18 cellular contexts compared by ENCODE assay signal in genomic region chr5:174420651-174421407, GRCh38.
DNase-seq lines count a peak whose midpoint lies in the region; ATAC-seq and TF ChIP-seq lines count a peak whose summit lies in the region.
"Had no signal": no experiment of that assay in that cellular context is flagged by ENCODE, and none has a peak within 500 bp of the region (broad histone marks: within the 10 kb centered on the region; RNA-seq: fewer than 3 reads in every experiment).

No MANE protein-coding gene starts in this region.

- H2AK5ac ChIP-seq in trophoblast cell (ENCODE audit: low read length): peak overlapping the region; percentile 57

- H3K4ac ChIP-seq in trophoblast cell (ENCODE audit: low read depth, low read length): peak overlapping the region; percentile 19

- H3K14ac ChIP-seq in trophoblast cell (ENCODE audit: low read length): peak overlapping the region; percentile 72

- H3K23ac ChIP-seq in trophoblast cell (ENCODE audit: low read length): no peak overlapping the region

- no peak for TF ChIP-seq CTCF in Caco-2 (IDR thresholded peaks at IDR 0.05; ENCODE audit: insufficient read depth in 1 of 2, low read depth in 1 of 2, low read length in 1 of 2, severe bottlenecking in 1 of 2, unreplicated experiment in 1 of 2)

- no peak overlapping the region for H2AFZ ChIP-seq in trophoblast cell (ENCODE audit: insufficient read depth, low read length, poor library complexity)
- H2AFZ ChIP-seq: GM23338 had no signal

- CTCF ChIA-PET in HEK293T (lab: Yijun Ruan, JAX) (interaction anchor here (1.2 to 2.4 kb wide), 5 partner anchors 86 to 316 kb away, joined by 3 to 15 read pairs (median 8); no protein-coding TSS in a partner anchor), Caco-2 (lab: Charles Lee) (interaction anchor here (1.9 to 2.8 kb wide), 4 partner anchors 19 to 300 kb away, joined by 4 to 32 read pairs (median 9); no protein-coding TSS in a partner anchor)

- DNase-seq in HEK293T (ENCODE audit: extremely low spot score): no peak
- DNase-seq in SW480 (ENCODE audit: low spot score): peak; percentile 96
- DNase-seq in trophoblast cell: no peak
- DNase-seq in Caco-2: no peak
- DNase-seq in activated T-helper 1 cell treated with anti-CD3 and anti-CD28 coated beads, Interleukin-12 subunit alpha, Interleukin-12 subunit beta, Interleukin-2, Interleukin-4 antibody, amounts not matched to agents 30 ng/mL and 10 ng/mL and 1 ng/mL, durations not matched to agents 14 hours and 24 hours and 36 hours (ENCODE audit: low spot score): no peak
- no peak for DNase-seq in activated naive CD4-positive, alpha-beta T cell treated with anti-CD3 and anti-CD28 coated beads, Interleukin-2, amount 50 U/mL, for 72 hours (ENCODE audit: low spot score in 2 of 2)
- DNase-seq: CD4-positive, CD25-positive, alpha-beta regulatory T cell; CD8-positive, alpha-beta T cell; DMS 273 treated with DMSO at 0.1 percent for 48 hours; DMS79; EL; GDM1; H9 had no signal

- H3K79me2 ChIP-seq in trophoblast cell (ENCODE audit: control insufficient read depth, insufficient read depth, low read length, poor library complexity): peaks cover 4% of the 10 kb centered on the region

- intact Hi-C loops in Caco-2 (cut with micrococcal nuclease; ENCODE audit: unreplicated experiment): no loop called here
- intact Hi-C loops in activated T-helper 1 cell treated with anti-CD3 and anti-CD28 coated beads, Interleukin-12 subunit alpha, Interleukin-12 subunit beta, Interleukin-2, Interleukin-4 antibody, amounts not matched to agents 30 ng/mL and 10 ng/mL and 1 ng/mL, durations not matched to agents 14 hours and 24 hours and 36 hours (cut with micrococcal nuclease): no loop called here

- POLR2A ChIA-PET in HEK293T (lab: Yijun Ruan, JAX) (interaction anchor here (0.6 to 2.4 kb wide), 3 partner anchors 37 to 193 kb away, joined by 3 to 11 read pairs (median 3); no protein-coding TSS in a partner anchor), Caco-2 (lab: Charles Lee) (no interaction called here)

- peak overlapping the region; percentile 84 for H2BK5ac ChIP-seq in trophoblast cell (ENCODE audit: low read depth, low read length, poor library complexity)

- H4K91ac ChIP-seq in trophoblast cell (ENCODE audit: low read depth, low read length): peak overlapping the region; percentile 70

- no peak overlapping the region for H4K12ac ChIP-seq in trophoblast cell (ENCODE audit: low read depth, low read length)

- ATAC-seq in activated naive CD4-positive, alpha-beta T cell treated with anti-CD3 and anti-CD28 coated beads, Interleukin-2, amount 50 U/mL, for 72 hours: no peak
- ATAC-seq: CD8-positive, alpha-beta T cell; GM12878 had no signal

- H3K9me3 ChIP-seq in trophoblast cell (ENCODE audit: insufficient read depth, low read depth, low read length) (no peaks in the 10 kb centered on the region), Caco-2 (no peaks in the 10 kb centered on the region)
- H3K9me3 ChIP-seq: BLaER1 had no signal

- peak overlapping the region; percentile 99 for H2BK12ac ChIP-seq in trophoblast cell (ENCODE audit: low read length)

- H3K4me3 ChIP-seq in trophoblast cell (ENCODE audit: low read depth, low read length): no peak overlapping the region
- H3K4me3 ChIP-seq in Caco-2 (ENCODE audit: low read depth, low read length): no peak overlapping the region
- H3K4me3 ChIP-seq: BLaER1, GM12878, GM23338 had no signal

- H3K9me3 Mint-ChIP-seq in Caco-2 (ENCODE audit: unreplicated experiment): no peaks in the 10 kb centered on the region
- no peaks in the 10 kb centered on the region for H3K9me3 Mint-ChIP-seq in activated T-helper 1 cell treated with anti-CD3 and anti-CD28 coated beads, Interleukin-12 subunit alpha, Interleukin-12 subunit beta, Interleukin-2, Interleukin-4 antibody, amounts not matched to agents 30 ng/mL and 10 ng/mL and 1 ng/mL, durations not matched to agents 14 hours and 24 hours and 36 hours
- H3K9me3 Mint-ChIP-seq in activated naive CD4-positive, alpha-beta T cell treated with anti-CD3 and anti-CD28 coated beads, Interleukin-2, amount 50 U/mL, for 72 hours: no peaks in the 10 kb centered on the region
- H3K9me3 Mint-ChIP-seq: CD8-positive, alpha-beta T cell; GM23338; H9 had no signal

- peaks cover 29% of the 10 kb centered on the region for H3K4me1 Mint-ChIP-seq in Caco-2 (ENCODE audit: low read depth, unreplicated experiment)
- H3K4me1 Mint-ChIP-seq in activated T-helper 1 cell treated with anti-CD3 and anti-CD28 coated beads, Interleukin-12 subunit alpha, Interleukin-12 subunit beta, Interleukin-2, Interleukin-4 antibody, amounts not matched to agents 30 ng/mL and 10 ng/mL and 1 ng/mL, durations not matched to agents 14 hours and 24 hours and 36 hours (ENCODE audit: low read depth): peaks cover 7% of the 10 kb centered on the region

- no peaks in the 10 kb centered on the region for H3K36me3 Mint-ChIP-seq in Caco-2 (ENCODE audit: insufficient read depth, unreplicated experiment)
- H3K36me3 Mint-ChIP-seq in activated T-helper 1 cell treated with anti-CD3 and anti-CD28 coated beads, Interleukin-12 subunit alpha, Interleukin-12 subunit beta, Interleukin-2, Interleukin-4 antibody, amounts not matched to agents 30 ng/mL and 10 ng/mL and 1 ng/mL, durations not matched to agents 14 hours and 24 hours and 36 hours (ENCODE audit: low read depth): no peaks in the 10 kb centered on the region
- H3K36me3 Mint-ChIP-seq in activated naive CD4-positive, alpha-beta T cell treated with anti-CD3 and anti-CD28 coated beads, Interleukin-2, amount 50 U/mL, for 72 hours: no peaks in the 10 kb centered on the region
- H3K36me3 Mint-ChIP-seq: CD4-positive, CD25-positive, alpha-beta regulatory T cell; CD8-positive, alpha-beta T cell had no signal

- no TSS peak for BruUV-seq in Caco-2 (replicated peaks; lab: Mats Ljungman, UMichigan)

- H3K4me3 Mint-ChIP-seq in Caco-2 (ENCODE audit: unreplicated experiment): no peak overlapping the region
- no peak overlapping the region for H3K4me3 Mint-ChIP-seq in activated T-helper 1 cell treated with anti-CD3 and anti-CD28 coated beads, Interleukin-12 subunit alpha, Interleukin-12 subunit beta, Interleukin-2, Interleukin-4 antibody, amounts not matched to agents 30 ng/mL and 10 ng/mL and 1 ng/mL, durations not matched to agents 14 hours and 24 hours and 36 hours
- H3K4me3 Mint-ChIP-seq: B cell; CD4-positive, CD25-positive, alpha-beta regulatory T cell; CD8-positive, alpha-beta T cell; GM23338; H9 had no signal

- H3K18ac ChIP-seq in trophoblast cell (ENCODE audit: low read length): peak overlapping the region; percentile 92

- H3K27ac Mint-ChIP-seq in Caco-2 (ENCODE audit: unreplicated experiment): no peak overlapping the region
- H3K27ac Mint-ChIP-seq in activated T-helper 1 cell treated with anti-CD3 and anti-CD28 coated beads, Interleukin-12 subunit alpha, Interleukin-12 subunit beta, Interleukin-2, Interleukin-4 antibody, amounts not matched to agents 30 ng/mL and 10 ng/mL and 1 ng/mL, durations not matched to agents 14 hours and 24 hours and 36 hours: no peak overlapping the region
- H3K27ac Mint-ChIP-seq in activated naive CD4-positive, alpha-beta T cell treated with anti-CD3 and anti-CD28 coated beads, Interleukin-2, amount 50 U/mL, for 72 hours: no peak overlapping the region
- H3K27ac Mint-ChIP-seq: B cell; CD8-positive, alpha-beta T cell; GM23338; H9 had no signal

- peak overlapping the region; percentile 92 for H2BK120ac ChIP-seq in trophoblast cell (ENCODE audit: insufficient read depth, low read length, poor library complexity)

- H4K8ac ChIP-seq in trophoblast cell (ENCODE audit: low read depth, low read length): peak overlapping the region; percentile 45

- H3K4me2 ChIP-seq in trophoblast cell (ENCODE audit: low read length): no peak overlapping the region
- H3K4me2 ChIP-seq: BLaER1, GM23338 had no signal

- H3K27me3 Mint-ChIP-seq in Caco-2 (ENCODE audit: insufficient read depth, unreplicated experiment): no peaks in the 10 kb centered on the region
- H3K27me3 Mint-ChIP-seq in activated T-helper 1 cell treated with anti-CD3 and anti-CD28 coated beads, Interleukin-12 subunit alpha, Interleukin-12 subunit beta, Interleukin-2, Interleukin-4 antibody, amounts not matched to agents 30 ng/mL and 10 ng/mL and 1 ng/mL, durations not matched to agents 14 hours and 24 hours and 36 hours (ENCODE audit: insufficient read depth): peaks cover 9% of the 10 kb centered on the region

- H3K27me3 ChIP-seq in trophoblast cell (ENCODE audit: insufficient read depth, low read length): no peaks in the 10 kb centered on the region
- no peaks in the 10 kb centered on the region for H3K27me3 ChIP-seq in Caco-2 (replicated peaks; ENCODE audit: control insufficient read depth, insufficient read depth, low read length)
- H3K27me3 ChIP-seq: BLaER1 had no signal

- no CpG with 5 or more reads among the region's 1 CpG for WGBS in trophoblast cell (ENCODE audit: extremely low coverage, insufficient coverage, insufficient read length)

- H3K79me1 ChIP-seq in trophoblast cell (ENCODE audit: low read length): peaks cover 62% of the 10 kb centered on the region

- H3K4me1 ChIP-seq in trophoblast cell (ENCODE audit: control insufficient read depth in 1 of 2, insufficient read depth in 2 of 2, low read length in 2 of 2) (peaks cover 24 to 39% of the 10 kb centered on the region in 2 experiments), Caco-2 (peaks cover 17% of the 10 kb centered on the region)

- no peaks in the 10 kb centered on the region for H3K36me3 ChIP-seq in trophoblast cell (ENCODE audit: control insufficient read depth in 1 of 2, insufficient read depth in 2 of 2, low read length in 2 of 2)
- no peaks in the 10 kb centered on the region for H3K36me3 ChIP-seq in Caco-2 (ENCODE audit: control insufficient read depth, insufficient read depth, low read length)
- H3K36me3 ChIP-seq: BLaER1 had no signal

- H3K27ac ChIP-seq in trophoblast cell (ENCODE audit: low read depth, low read length): no peak overlapping the region
- H3K27ac ChIP-seq: BLaER1, C4-2B had no signal

- H3K9ac ChIP-seq in trophoblast cell (ENCODE audit: low read length): no peak overlapping the region
- H3K9ac ChIP-seq: BLaER1 had no signal

TF ChIP-seq in HEK293T, 16 proteins besides CTCF, POLR2A, EP300 and RAD21:
- TF ChIP-seq L3MBTL2 (conservative IDR thresholded peaks at IDR 0.05): no peak
- peak; percentile 62 for TF ChIP-seq PKNOX1 (IDR thresholded peaks at IDR 0.05)
- TF ChIP-seq CTBP1 (IDR thresholded peaks at IDR 0.05; ENCODE audit: borderline replicate concordance): no peak
